24 cellular contexts compared by ENCODE assay signal in the genomic region with DNA sequence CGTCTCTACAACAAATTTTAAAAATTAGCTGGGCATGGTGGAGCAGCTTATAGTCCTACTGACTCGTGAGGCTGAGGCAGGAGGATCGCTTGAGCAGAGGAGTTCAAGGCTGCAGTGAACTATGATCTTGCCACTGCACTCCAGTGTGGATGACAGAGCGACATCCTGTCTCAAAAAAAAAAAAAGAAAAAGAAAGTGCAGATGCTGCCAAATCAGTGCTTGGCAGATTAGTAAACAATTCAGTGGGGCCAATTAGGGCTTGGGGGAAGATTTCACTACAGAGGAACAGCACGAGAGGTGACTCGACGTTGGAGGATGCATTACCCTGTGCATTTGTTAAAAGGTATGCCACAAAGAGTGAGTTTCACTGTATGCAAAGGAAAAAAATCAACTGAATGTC. TPM values are rescaled to one million over a fixed set of nuclear protein-coding genes. Genes with fewer than 3 reads are reported as not detected.
DNase-seq lines count a peak whose midpoint lies in the region; ATAC-seq and TF ChIP-seq lines count a peak whose summit lies in the region.
"Had no signal": no experiment of that assay in that cellular context is flagged by ENCODE, and none has a peak within 500 bp of the region (broad histone marks: within the 10 kb centered on the region; RNA-seq: fewer than 3 reads in every experiment).

No MANE protein-coding gene starts in this region.

- CTCF ChIA-PET in HEK293 (lab: Yijun Ruan, JAX), result interaction anchor here (0.7 kb wide), 1 partner anchor 33 kb away, joined by 3 read pairs; no protein-coding TSS in a partner anchor

- H2BK15ac ChIP-seq in mesenchymal stem cell (ENCODE audit: low read depth, poor library complexity, severe bottlenecking), result no peak overlapping the region

- peaks cover 0 to 8% of the 10 kb centered on the region in 2 experiments for H3K27me3 ChIP-seq in mesenchymal stem cell (ENCODE audit: control insufficient read depth in 1 of 2, insufficient read depth in 1 of 2, low read length in 2 of 2)
- H3K27me3 ChIP-seq: BE2C had no signal

- no peak overlapping the region for H3K27ac ChIP-seq in HEK293 (ENCODE audit: extremely low read depth, low read depth, low read length)
- H3K27ac ChIP-seq in mesenchymal stem cell (ENCODE audit: low read length, poor library complexity, severe bottlenecking), result no peak overlapping the region
- H3K27ac ChIP-seq: 22Rv1, esophagus squamous epithelium, SK-N-MC had no signal

- no peak overlapping the region for H3K9ac ChIP-seq in mesenchymal stem cell (ENCODE audit: low read length)

- H3K79me1 ChIP-seq in mesenchymal stem cell (replicated peaks; ENCODE audit: low read length, poor library complexity, severe bottlenecking), result no peaks in the 10 kb centered on the region

- WGBS in mesenchymal stem cell, result 52% methylated on average over 7 of the region's 7 CpGs

- no peak for ATAC-seq in GM19455 (IDR thresholded peaks at IDR 0.05; ENCODE audit: unreplicated experiment)
- no peak for ATAC-seq in GM21786 (IDR thresholded peaks at IDR 0.05; ENCODE audit: unreplicated experiment)
- ATAC-seq: activated CD4-positive, CD25-positive, alpha-beta regulatory T cell treated with anti-CD3 and anti-CD28 coated beads, Interleukin-2, amount 50 U/mL, for 24 hours; activated T-cell treated with anti-CD3 and anti-CD28 coated beads, Interleukin-2, amount 50 U/mL, for 4 hours; naive thymus-derived CD8-positive, alpha-beta T cell; sciatic nerve had no signal

- peak; percentile 4 for DNase-seq in NCI-H1105 treated with DMSO at 0.1 percent for 48 hours (lab: John Stamatoyannopoulos, UW)
- DNase-seq in NCI-H1105 (lab: John Stamatoyannopoulos, UW), result no peak
- DNase-seq in amniotic stem cell (lab: John Stamatoyannopoulos, UW), result peak; percentile 1
- peak; percentile 20 for DNase-seq in mesenchymal stem cell
- DNase-seq in NCI-H128 (lab: John Stamatoyannopoulos, UW; ENCODE audit: unreplicated experiment), result no peak
- DNase-seq: activated naive CD4-positive, alpha-beta T cell treated with anti-CD3 and anti-CD28 coated beads, Interleukin-2, amount 50 U/mL, for 16 hours; activated T-cell treated with anti-CD3 and anti-CD28 coated beads, Interleukin-2, amount 50 U/mL, for 4 hours; BE2C; effector memory CD4-positive, alpha-beta T cell; esophagus squamous epithelium; GDM1; H9; kidney glomerular epithelial cell; naive thymus-derived CD8-positive, alpha-beta T cell; NCI-H2081; stimulated activated CD4-positive, alpha-beta T cell treated with anti-CD3 and anti-CD28 coated beads, Interleukin-15, amount 100 ng/mL, for 24 hours; substantia nigra had no signal

- no peak overlapping the region for H2BK120ac ChIP-seq in mesenchymal stem cell (ENCODE audit: low read depth, low read length)

- no peak overlapping the region for H4K8ac ChIP-seq in mesenchymal stem cell (ENCODE audit: low read length)

- no peak overlapping the region for H2BK12ac ChIP-seq in mesenchymal stem cell (ENCODE audit: low read length in 2 of 2)

- POLR2A ChIA-PET in HEK293 (lab: Yijun Ruan, JAX), result no interaction called here

- H3K4me3 ChIP-seq in HEK293 (ENCODE audit: low read depth, low read length) (no peak overlapping the region), mesenchymal stem cell (ENCODE audit: insufficient read depth in 1 of 2, low read depth in 1 of 2, low read length in 2 of 2) (no peak overlapping the region)
- H3K4me3 ChIP-seq: esophagus squamous epithelium, SK-N-MC had no signal

- H2AK5ac ChIP-seq in mesenchymal stem cell (ENCODE audit: low read length, severe bottlenecking), result no peak overlapping the region

- no peak overlapping the region for H4K91ac ChIP-seq in mesenchymal stem cell (ENCODE audit: low read length)

- peak overlapping the region in 1 of 2 experiments; percentile 83 for H3K23ac ChIP-seq in mesenchymal stem cell (ENCODE audit: low read length in 2 of 2)

- no peaks in the 10 kb centered on the region for H3K4me1 ChIP-seq in HEK293 (ENCODE audit: control insufficient read depth, insufficient read depth, low read length)
- H3K4me1 ChIP-seq in mesenchymal stem cell (ENCODE audit: control insufficient read depth, insufficient read depth, low read depth, low read length), result no peaks in the 10 kb centered on the region
- H3K4me1 ChIP-seq: BE2C, esophagus squamous epithelium had no signal

- no peak overlapping the region for H3K18ac ChIP-seq in mesenchymal stem cell (ENCODE audit: low read depth in 1 of 2, low read length in 2 of 2)

- H3K9me3 ChIP-seq in HEK293 (ENCODE audit: control insufficient read depth, insufficient read depth, low read depth, low read length) (no peaks in the 10 kb centered on the region), mesenchymal stem cell (ENCODE audit: control insufficient read depth, low read length) (no peaks in the 10 kb centered on the region)
- H3K9me3 ChIP-seq: BE2C, esophagus squamous epithelium had no signal

- H3K4me2 ChIP-seq in mesenchymal stem cell (ENCODE audit: low read length, poor library complexity, severe bottlenecking), result no peak overlapping the region

- H2BK5ac ChIP-seq in mesenchymal stem cell (ENCODE audit: low read depth, low read length, poor library complexity, severe bottlenecking), result no peak overlapping the region

- H3K36me3 ChIP-seq in HEK293 (ENCODE audit: control insufficient read depth in 2 of 2, insufficient read depth in 1 of 2, low read length in 2 of 2) (no peaks in the 10 kb centered on the region), mesenchymal stem cell (ENCODE audit: control insufficient read depth in 1 of 2, insufficient read depth in 2 of 2, low read depth in 1 of 2, low read length in 2 of 2) (no peaks in the 10 kb centered on the region)
- H3K36me3 ChIP-seq: BE2C, esophagus squamous epithelium had no signal

- TF ChIP-seq CTCF in HEK293 (tag by site-specific recombination; IDR thresholded peaks at IDR 0.05), result no peak

- no peak overlapping the region for H3K14ac ChIP-seq in mesenchymal stem cell (ENCODE audit: low read length in 2 of 2)

- H2AFZ ChIP-seq in mesenchymal stem cell (ENCODE audit: low read depth, low read length), result no peak overlapping the region

- H3K4ac ChIP-seq in mesenchymal stem cell (ENCODE audit: low read depth in 1 of 2, low read length in 2 of 2), result no peak overlapping the region

TF ChIP-seq in HEK293, 187 proteins besides CTCF, POLR2A, EP300 and RAD21:
- TF ChIP-seq ZNF138 (tag by site-specific recombination; IDR thresholded peaks at IDR 0.05; ENCODE audit: borderline replicate concordance) (no peak), ZNF449 (tag by site-specific recombination; IDR thresholded peaks at IDR 0.05) (no peak), PRDM1 (tag by site-specific recombination; IDR thresholded peaks at IDR 0.05) (peak; percentile 39; the same call in 1 of the 2 replicates), ZNF473 (tag by site-specific recombination; IDR thresholded peaks at IDR 0.05) (no peak), ZNF112 (tag by site-specific recombination; IDR thresholded peaks at IDR 0.05) (no peak), ZBTB17 (tag by site-specific recombination; IDR thresholded peaks at IDR 0.05) (peak; percentile 68)
- TF ChIP-seq, protein P1, sequence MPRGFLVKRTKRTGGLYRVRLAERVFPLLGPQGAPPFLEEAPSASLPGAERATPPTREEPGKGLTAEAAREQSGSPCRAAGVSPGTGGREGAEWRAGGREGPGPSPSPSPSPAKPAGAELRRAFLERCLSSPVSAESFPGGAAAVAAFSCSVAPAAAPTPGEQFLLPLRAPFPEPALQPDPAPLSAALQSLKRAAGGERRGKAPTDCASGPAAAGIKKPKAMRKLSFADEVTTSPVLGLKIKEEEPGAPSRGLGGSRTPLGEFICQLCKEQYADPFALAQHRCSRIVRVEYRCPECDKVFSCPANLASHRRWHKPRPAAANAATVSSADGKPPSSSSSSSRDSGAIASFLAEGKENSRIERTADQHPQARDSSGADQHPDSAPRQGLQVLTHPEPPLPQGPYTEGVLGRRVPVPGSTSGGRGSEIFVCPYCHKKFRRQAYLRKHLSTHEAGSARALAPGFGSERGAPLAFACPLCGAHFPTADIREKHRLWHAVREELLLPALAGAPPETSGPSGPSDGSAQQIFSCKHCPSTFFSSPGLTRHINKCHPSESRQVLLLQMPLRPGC (tag by site-specific recombination; IDR thresholded peaks at IDR 0.05), result no peak

RNA-seq across cellular contexts. Expression of gene GARIN1A, which starts 31.5 kb away (rescaled TPM):
- 0.39 TPM for polyA plus RNA-seq in mesenchymal stem cell (2013, experiment 1 of 2)
- 0.52 TPM for polyA plus RNA-seq in mesenchymal stem cell (2013, experiment 2 of 2)

RNA-seq across cellular contexts. Expression of gene CALU, which starts 35.6 kb away (rescaled TPM):
- 923 TPM for polyA plus RNA-seq in mesenchymal stem cell (2013, experiment 1 of 2)
- polyA plus RNA-seq in mesenchymal stem cell (2013, experiment 2 of 2), result 940 TPM

Comparison
In these comparisons a context has a peak if more than half of its experiments do, and no peak if none do; other contexts are left out.
1. DNase-seq: peak in NCI-H1105 treated with DMSO at 0.1 percent for 48 hours (single experiment), amniotic stem cell (single experiment) and mesenchymal stem cell (single experiment); none in NCI-H1105 (single experiment) and NCI-H128 (single experiment).